ENCODE assay signal across 2 cellular contexts in the genomic region with DNA sequence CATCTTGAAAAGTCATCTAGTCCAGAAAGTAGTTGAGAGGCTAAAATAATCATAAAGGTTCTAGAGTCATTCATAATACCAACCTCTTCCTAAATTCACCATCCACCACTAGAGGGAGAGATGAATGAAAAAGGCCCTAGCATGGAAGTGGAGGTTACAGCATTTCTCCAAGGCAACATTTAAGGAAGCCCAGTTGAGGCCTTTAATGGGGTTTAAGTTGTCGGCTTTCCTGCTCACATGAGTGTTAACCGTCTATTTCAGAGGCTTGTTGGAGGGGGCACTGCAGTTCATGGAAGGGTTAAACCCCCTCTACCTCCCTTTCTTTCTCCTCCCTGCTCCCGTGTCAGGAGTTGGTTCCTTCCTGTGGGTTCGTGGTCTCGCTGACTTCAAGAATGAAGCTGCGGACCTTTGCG.
A peak's percentile ranks its signal among the peaks of the same experiment; 100 is the strongest.
TF ChIP-seq lines count a peak whose summit lies in the region.

No MANE protein-coding gene starts in this region.

TF ChIP-seq in K562, 482 proteins besides CTCF, POLR2A, EP300 and RAD21:
- TF ChIP-seq PRDM10 (IDR thresholded peaks at IDR 0.05; ENCODE audit: partially characterized antibody) (peak; percentile 29), CREB5 (CRISPR knock-in tag; IDR thresholded peaks at IDR 0.05) (no peak)

TF ChIP-seq in HepG2, 621 proteins besides CTCF, POLR2A, EP300 and RAD21:
- no peak for TF ChIP-seq ZNF670 (CRISPR knock-in tag; IDR thresholded peaks at IDR 0.05; ENCODE audit: borderline replicate concordance)
- TF ChIP-seq KDM1A (CRISPR knock-in tag; IDR thresholded peaks at IDR 0.05), result no peak
- TF ChIP-seq, protein P1, sequence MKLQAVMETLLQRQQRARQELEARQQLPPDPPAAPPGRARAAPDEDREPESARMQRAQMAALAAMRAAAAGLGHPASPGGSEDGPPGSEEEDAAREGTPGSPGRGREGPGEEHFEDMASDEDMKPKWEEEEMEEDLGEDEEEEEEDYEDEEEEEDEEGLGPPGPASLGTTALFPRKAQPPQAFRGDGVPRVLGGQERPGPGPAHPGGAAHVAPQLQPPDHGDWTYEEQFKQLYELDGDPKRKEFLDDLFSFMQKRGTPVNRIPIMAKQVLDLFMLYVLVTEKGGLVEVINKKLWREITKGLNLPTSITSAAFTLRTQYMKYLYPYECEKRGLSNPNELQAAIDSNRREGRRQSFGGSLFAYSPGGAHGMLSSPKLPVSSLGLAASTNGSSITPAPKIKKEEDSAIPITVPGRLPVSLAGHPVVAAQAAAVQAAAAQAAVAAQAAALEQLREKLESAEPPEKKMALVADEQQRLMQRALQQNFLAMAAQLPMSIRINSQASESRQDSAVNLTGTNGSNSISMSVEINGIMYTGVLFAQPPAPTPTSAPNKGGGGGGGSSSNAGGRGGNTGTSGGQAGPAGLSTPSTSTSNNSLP (IDR thresholded peaks at IDR 0.05; ENCODE audit: low read depth, low read length), result no peak
- no peak for TF ChIP-seq RFXANK (CRISPR knock-in tag; IDR thresholded peaks at IDR 0.05)
- TF ChIP-seq, protein P2, sequence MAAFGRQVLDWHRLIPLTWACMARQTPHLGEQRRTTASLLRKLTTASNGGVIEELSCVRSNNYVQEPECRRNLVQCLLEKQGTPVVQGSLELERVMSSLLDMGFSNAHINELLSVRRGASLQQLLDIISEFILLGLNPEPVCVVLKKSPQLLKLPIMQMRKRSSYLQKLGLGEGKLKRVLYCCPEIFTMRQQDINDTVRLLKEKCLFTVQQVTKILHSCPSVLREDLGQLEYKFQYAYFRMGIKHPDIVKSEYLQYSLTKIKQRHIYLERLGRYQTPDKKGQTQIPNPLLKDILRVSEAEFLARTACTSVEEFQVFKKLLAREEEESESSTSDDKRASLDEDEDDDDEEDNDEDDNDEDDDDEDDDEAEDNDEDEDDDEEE (CRISPR knock-in tag; IDR thresholded peaks at IDR 0.05), result no peak
- TF ChIP-seq SMC3 (IDR thresholded peaks at IDR 0.05; ENCODE audit: low read length), result no peak
- TF ChIP-seq, protein P3, sequence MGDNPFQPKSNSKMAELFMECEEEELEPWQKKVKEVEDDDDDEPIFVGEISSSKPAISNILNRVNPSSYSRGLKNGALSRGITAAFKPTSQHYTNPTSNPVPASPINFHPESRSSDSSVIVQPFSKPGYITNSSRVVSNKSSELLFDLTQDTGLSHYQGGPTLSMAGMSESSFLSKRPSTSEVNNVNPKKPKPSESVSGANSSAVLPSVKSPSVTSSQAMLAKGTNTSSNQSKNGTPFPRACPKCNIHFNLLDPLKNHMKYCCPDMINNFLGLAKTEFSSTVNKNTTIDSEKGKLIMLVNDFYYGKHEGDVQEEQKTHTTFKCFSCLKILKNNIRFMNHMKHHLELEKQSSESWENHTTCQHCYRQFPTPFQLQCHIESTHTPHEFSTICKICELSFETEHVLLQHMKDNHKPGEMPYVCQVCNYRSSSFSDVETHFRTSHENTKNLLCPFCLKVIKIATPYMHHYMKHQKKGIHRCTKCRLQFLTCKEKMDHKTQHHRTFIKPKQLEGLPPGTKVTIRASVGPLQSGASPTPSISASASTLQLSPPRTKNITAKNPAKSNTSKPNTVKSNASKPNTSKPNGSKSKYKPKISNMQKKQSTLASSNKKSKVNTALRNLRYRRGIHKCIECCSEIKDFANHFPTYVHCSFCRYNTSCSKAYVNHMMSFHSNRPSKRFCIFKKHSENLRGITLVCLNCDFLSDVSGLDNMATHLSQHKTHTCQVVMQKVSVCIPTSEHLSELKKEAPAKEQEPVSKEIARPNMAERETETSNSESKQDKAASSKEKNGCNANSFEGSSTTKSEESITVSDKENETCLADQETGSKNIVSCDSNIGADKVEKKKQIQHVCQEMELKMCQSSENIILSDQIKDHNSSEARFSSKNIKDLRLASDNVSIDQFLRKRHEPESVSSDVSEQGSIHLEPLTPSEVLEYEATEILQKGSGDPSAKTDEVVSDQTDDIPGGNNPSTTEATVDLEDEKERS (CRISPR knock-in tag; IDR thresholded peaks at IDR 0.05), result no peak
- TF ChIP-seq ZMAT3 (CRISPR knock-in tag; conservative IDR thresholded peaks at IDR 0.05), result no peak
- TF ChIP-seq XRCC5 (optimal IDR thresholded peaks at IDR 0.05; ENCODE audit: low read length), result no peak
- TF ChIP-seq MAFK (conservative IDR thresholded peaks at IDR 0.05 in 1 of 2, IDR thresholded peaks at IDR 0.05 in 1 of 2; ENCODE audit: low read length in 2 of 2), result no peak
- TF ChIP-seq HDAC1 (CRISPR knock-in tag; IDR thresholded peaks at IDR 0.05), result no peak
